In the genomic region with DNA sequence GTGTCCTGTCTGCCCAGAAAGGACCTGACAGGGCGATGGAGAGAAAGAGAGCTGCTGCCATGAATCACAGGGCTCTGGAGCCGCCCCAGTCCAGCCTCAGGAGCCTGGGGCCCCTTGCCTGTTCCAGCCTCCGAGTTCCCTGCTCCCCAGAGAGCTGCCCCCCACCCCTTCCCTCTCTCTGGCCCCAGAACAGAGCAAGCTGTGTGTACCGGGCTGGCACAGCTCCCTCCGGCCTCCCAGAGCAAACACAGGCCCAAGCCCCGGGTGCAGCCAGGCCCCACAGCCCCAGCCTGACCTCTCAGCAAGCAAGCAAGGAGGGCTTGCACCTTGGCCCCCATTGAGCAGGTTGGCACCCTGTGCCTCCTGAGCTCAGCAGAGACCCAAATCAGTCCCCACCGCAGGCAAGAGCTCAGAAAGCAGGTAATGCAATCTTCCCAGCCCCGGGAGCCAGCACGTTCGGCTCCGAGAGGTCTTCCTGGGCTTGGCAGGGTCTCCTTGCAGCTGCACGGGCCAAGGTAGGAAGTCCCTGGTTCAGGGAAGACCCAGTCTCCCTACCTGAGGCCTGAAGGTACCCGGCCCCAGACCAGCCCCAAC, we compare ENCODE assay signal across 9 cellular contexts. TPM values are rescaled to one million over a fixed set of nuclear protein-coding genes. Genes with fewer than 3 reads are reported as not detected.
A peak's percentile ranks its signal among the peaks of the same experiment; 100 is the strongest.
DNase-seq lines count a peak whose midpoint lies in the region; ATAC-seq and TF ChIP-seq lines count a peak whose summit lies in the region.
"Had no signal": no experiment of that assay in that cellular context is flagged by ENCODE, and none has a peak within 500 bp of the region (broad histone marks: within the 10 kb centered on the region; RNA-seq: fewer than 3 reads in every experiment).

No MANE protein-coding gene starts in this region.

- 40 to 41% methylated on average over 13 of the region's 13 CpGs for WGBS in ectodermal cell, 2 experiments
- WGBS in mesodermal cell (ENCODE audit: insufficient coverage in 2 of 2), 2 experiments = 44 to 45% methylated on average over 13 of the region's 13 CpGs
- 62% methylated on average over 12 of the region's 13 CpGs; no CpG with 5 or more reads in 1 of the 2 donors for WGBS in upper lobe of left lung, 2 donors

- peaks cover 24% of the 10 kb centered on the region for H3K4me1 ChIP-seq in ectodermal cell (ENCODE audit: control insufficient read depth, insufficient read depth, low read length)
- H3K4me1 ChIP-seq in mesodermal cell (ENCODE audit: control insufficient read depth, insufficient read depth, low read length, poor library complexity, severe bottlenecking) = peaks cover 23% of the 10 kb centered on the region
- peaks cover 18 to 46% (median 39%) of the 10 kb centered on the region in 4 donors for H3K4me1 ChIP-seq in upper lobe of left lung

- H3K27ac ChIP-seq in ectodermal cell (ENCODE audit: insufficient read depth, low read depth, low read length, poor library complexity, severe bottlenecking) (no peak overlapping the region), mesodermal cell (ENCODE audit: low read depth, low read length, severe bottlenecking) (peak overlapping the region; percentile 92), upper lobe of left lung (peak overlapping the region; percentile 82 to 87 (median 86))

- H3K4me1 Mint-ChIP-seq in activated naive CD4-positive, alpha-beta T cell treated with anti-CD3 and anti-CD28 coated beads, Interleukin-2, amount 50 U/mL, for 24 hours = peaks cover 5% of the 10 kb centered on the region

- H3K36me3 Mint-ChIP-seq in activated naive CD4-positive, alpha-beta T cell treated with anti-CD3 and anti-CD28 coated beads, Interleukin-2, amount 50 U/mL, for 24 hours = no peaks in the 10 kb centered on the region

- no peak for TF ChIP-seq CTCF in upper lobe of left lung (IDR thresholded peaks at IDR 0.05)

- H3K9me3 Mint-ChIP-seq in activated naive CD4-positive, alpha-beta T cell treated with anti-CD3 and anti-CD28 coated beads, Interleukin-2, amount 50 U/mL, for 24 hours = no peaks in the 10 kb centered on the region

- DNase-seq in activated naive CD4-positive, alpha-beta T cell treated with Interleukin-2 at 50 U/mL for 16 hours = no peak
- DNase-seq in upper lobe of left lung (peak; percentile 41 to 63), NCI-H226 (no peak), HCEC 1CT (no peak), AML-193 (lab: John Stamatoyannopoulos, UW) (no peak)
- DNase-seq: DMS 273 treated with DMSO at 0.1 percent for 48 hours had no signal

- peak overlapping the region; percentile 50 for H3K4me3 ChIP-seq in ectodermal cell (ENCODE audit: insufficient read depth, low read depth, low read length)
- peak overlapping the region; percentile 74 for H3K4me3 ChIP-seq in mesodermal cell (ENCODE audit: extremely low read depth, insufficient read depth, low read length, poor library complexity, severe bottlenecking)
- H3K4me3 ChIP-seq in upper lobe of left lung = peak overlapping the region; percentile 18 to 81 (median 70)

- ATAC-seq in upper lobe of left lung (ENCODE audit: low FRiP score in 2 of 2) = no peak

- peaks cover 5% of the 10 kb centered on the region for H3K27me3 Mint-ChIP-seq in activated naive CD4-positive, alpha-beta T cell treated with anti-CD3 and anti-CD28 coated beads, Interleukin-2, amount 50 U/mL, for 24 hours

- H3K27me3 ChIP-seq in ectodermal cell (ENCODE audit: control insufficient read depth, insufficient read depth, low read length, poor library complexity, severe bottlenecking) (peaks cover 49% of the 10 kb centered on the region), upper lobe of left lung (peaks cover 0 to 18% (median 2%) of the 10 kb centered on the region in 4 donors)

- no peaks in the 10 kb centered on the region for H3K36me3 ChIP-seq in ectodermal cell (ENCODE audit: control insufficient read depth, insufficient read depth, low read length)
- H3K36me3 ChIP-seq in mesodermal cell (ENCODE audit: control insufficient read depth, insufficient read depth, low read length) = peaks cover 22% of the 10 kb centered on the region
- H3K36me3 ChIP-seq in upper lobe of left lung = peaks cover 0 to 5% (median 0%) of the 10 kb centered on the region in 4 donors

- peak overlapping the region; percentile 23 for H3K4me3 Mint-ChIP-seq in activated naive CD4-positive, alpha-beta T cell treated with anti-CD3 and anti-CD28 coated beads, Interleukin-2, amount 50 U/mL, for 24 hours

- H3K9me3 ChIP-seq in ectodermal cell (ENCODE audit: control insufficient read depth, low read length) (no peaks in the 10 kb centered on the region), mesodermal cell (ENCODE audit: control insufficient read depth, low read length) (no peaks in the 10 kb centered on the region), upper lobe of left lung (no peaks in the 10 kb centered on the region)

- no peak for TF ChIP-seq POLR2A in upper lobe of left lung (IDR thresholded peaks at IDR 0.05)

- no peak overlapping the region for H3K27ac Mint-ChIP-seq in activated naive CD4-positive, alpha-beta T cell treated with anti-CD3 and anti-CD28 coated beads, Interleukin-2, amount 50 U/mL, for 24 hours

- no peak for TF ChIP-seq EP300 in upper lobe of left lung (IDR thresholded peaks at IDR 0.05)

RNA-seq across cellular contexts. Expression of a gene that starts 1.4 kb away (rescaled TPM):
- polyA plus RNA-seq in ectodermal cell (2013, experiment 1 of 4) = 10.0 TPM
- polyA plus RNA-seq in ectodermal cell (2013, experiment 2 of 4) = 12.5 TPM
- polyA plus RNA-seq in ectodermal cell (2013, experiment 3 of 4) = 11.6 TPM
- 15.0 TPM for polyA plus RNA-seq in ectodermal cell (2013, experiment 4 of 4)
- polyA plus RNA-seq in mesodermal cell (2013, experiment 1 of 2) = 41.8 TPM
- 39.0 TPM for polyA plus RNA-seq in mesodermal cell (2013, experiment 2 of 2)
- 10 to 100 TPM; 26.8 to 97.4 (median 52.8) TPM for total RNA-seq in upper lobe of left lung

RNA-seq across cellular contexts. Expression of a gene that starts 8.1 kb away (rescaled TPM):
- 64.1 TPM for polyA plus RNA-seq in ectodermal cell (2013, experiment 1 of 4)
- 72.2 TPM for polyA plus RNA-seq in ectodermal cell (2013, experiment 2 of 4)
- polyA plus RNA-seq in ectodermal cell (2013, experiment 3 of 4) = 43.3 TPM
- 51.4 TPM for polyA plus RNA-seq in ectodermal cell (2013, experiment 4 of 4)
- 43.9 TPM for polyA plus RNA-seq in mesodermal cell (2013, experiment 1 of 2)
- polyA plus RNA-seq in mesodermal cell (2013, experiment 2 of 2) = 48.0 TPM
- 100 to 1,000 TPM in 4 of 6 donors, 10 to 100 TPM in 2; 93.6 to 257 (median 110) TPM for total RNA-seq in upper lobe of left lung

RNA-seq across cellular contexts. Expression of a gene that starts 30.0 kb away (rescaled TPM):
- 64.8 TPM for polyA plus RNA-seq in ectodermal cell (2013, experiment 1 of 4)
- polyA plus RNA-seq in ectodermal cell (2013, experiment 2 of 4) = 54.7 TPM
- polyA plus RNA-seq in ectodermal cell (2013, experiment 3 of 4) = 53.0 TPM
- 50.7 TPM for polyA plus RNA-seq in ectodermal cell (2013, experiment 4 of 4)
- 114 TPM for polyA plus RNA-seq in mesodermal cell (2013, experiment 1 of 2)
- 85.5 TPM for polyA plus RNA-seq in mesodermal cell (2013, experiment 2 of 2)
- 100 to 1,000 TPM in 1 of 6 donors, 10 to 100 TPM in 5; 18.2 to 107 (median 47.1) TPM for total RNA-seq in upper lobe of left lung

Comparison
In these comparisons a context has a peak if more than half of its experiments do, and no peak if none do; other contexts are left out.
1. DNase-seq: peak in upper lobe of left lung (2 of 2); none in activated naive CD4-positive, alpha-beta T cell treated with Interleukin-2 at 50 U/mL for 16 hours (single experiment), NCI-H226 (single experiment), HCEC 1CT (single experiment) and AML-193 (0 of 2).
2. Peak in every context shown above with its lines, with median percentiles within 50 percentile points of each other: H3K4me3 ChIP-seq.